ENCODE assay signal across 23 cellular contexts in genomic region chr21:36549470-36549869, GRCh38.
"Had no signal": no experiment of that assay in that cellular context is flagged by ENCODE, and none has a peak within 500 bp of the region (broad histone marks: within the 10 kb centered on the region; RNA-seq: fewer than 3 reads in every experiment).

No MANE protein-coding gene starts in this region.

- H3K4me3 ChIP-seq: coronary artery, esophagus squamous epithelium, heart right ventricle, left lung, mucosa of descending colon, testis, tibial artery, vagina had no signal

- ATAC-seq: effector memory CD8-positive, alpha-beta T cell; heart right ventricle; left cardiac atrium; left lung; mucosa of descending colon; naive thymus-derived CD8-positive, alpha-beta T cell; sciatic nerve; stimulated activated effector memory CD8-positive, alpha-beta T cell treated with anti-CD3 and anti-CD28 coated beads, Interleukin-12 subunit alpha, Interleukin-12 subunit beta, amount 100 ng/mL, for 72 hours; stimulated activated naive CD8-positive, alpha-beta T cell treated with anti-CD3 and anti-CD28 coated beads, Interleukin-15, Interleukin-2, amounts not matched to agents 100 U/mL and 50 U/mL, for 24 hours had no signal

- H3K27me3 ChIP-seq: testis, vagina had no signal

- H3K27ac ChIP-seq: coronary artery, esophagus squamous epithelium, heart right ventricle, left lung, neutrophil, parathyroid adenoma, testis, tibial artery, vagina had no signal

- H3K9ac ChIP-seq: parathyroid adenoma had no signal

- H3K4me1 ChIP-seq: esophagus squamous epithelium, left lung, parathyroid adenoma had no signal

- H3K9me3 ChIP-seq: esophagus squamous epithelium, heart right ventricle, left lung, mucosa of descending colon, neutrophil, testis, tibial artery, vagina had no signal

- H3K79me2 ChIP-seq: parathyroid adenoma had no signal

- DNase-seq: dermis blood vessel endothelial cell; effector memory CD8-positive, alpha-beta T cell; erythroblast; esophagus squamous epithelium; glutamatergic neuron; heart right ventricle; hippocampal formation; left cardiac atrium; left lung; mesenchymal stem cell; mucosa of descending colon; naive thymus-derived CD8-positive, alpha-beta T cell; stimulated activated CD4-positive, alpha-beta T cell treated with anti-CD3 and anti-CD28 coated beads, Interleukin-4, amount 100 ng/mL, for 24 hours; stimulated activated naive CD8-positive, alpha-beta T cell treated with anti-CD3 and anti-CD28 coated beads, Interleukin-15, Interleukin-2, amounts not matched to agents 100 U/mL and 50 U/mL, for 24 hours; substantia nigra; testis had no signal

- H2AFZ ChIP-seq: parathyroid adenoma had no signal

- H3K36me3 ChIP-seq: esophagus squamous epithelium, heart right ventricle, left lung, neutrophil, tibial artery, vagina had no signal
